Comparison of ENCODE assay signal across 1 cellular context in the genomic region with DNA sequence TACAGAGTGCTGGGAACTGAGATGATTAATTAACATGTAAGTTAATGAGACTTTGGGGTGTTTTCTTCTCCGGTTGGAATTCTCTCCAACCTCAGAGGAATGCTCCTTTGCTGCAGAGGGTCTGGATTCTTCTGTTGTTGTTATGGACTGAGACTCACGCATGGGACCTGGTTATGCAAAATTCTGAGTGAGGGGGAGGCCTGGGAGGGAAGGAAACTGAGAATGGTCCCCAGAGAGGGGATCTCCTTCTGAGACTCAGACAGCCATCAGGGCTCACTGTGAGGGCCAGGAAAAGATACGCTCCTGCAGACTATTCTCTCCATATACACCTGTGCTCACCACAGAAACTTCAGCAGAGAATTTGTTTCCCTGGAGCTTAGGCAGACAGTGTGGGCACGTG.
TF ChIP-seq lines count a peak whose summit lies in the region.

No MANE protein-coding gene starts in this region.

TF ChIP-seq in SK-N-SH treated with all-trans-retinoic acid at 6 μM for 48 hours, 23 proteins besides CTCF, POLR2A, EP300 and RAD21 (continued from another document):
- TF ChIP-seq ZFP3 (CRISPR knock-in tag; IDR thresholded peaks at IDR 0.05) (no peak), ZNF70 (CRISPR knock-in tag; IDR thresholded peaks at IDR 0.05) (no peak), SNAI2 (CRISPR knock-in tag; IDR thresholded peaks at IDR 0.05) (no peak), ZNF565 (CRISPR knock-in tag; conservative IDR thresholded peaks at IDR 0.05; ENCODE audit: low read depth) (no peak)
- TF ChIP-seq, protein P1, sequence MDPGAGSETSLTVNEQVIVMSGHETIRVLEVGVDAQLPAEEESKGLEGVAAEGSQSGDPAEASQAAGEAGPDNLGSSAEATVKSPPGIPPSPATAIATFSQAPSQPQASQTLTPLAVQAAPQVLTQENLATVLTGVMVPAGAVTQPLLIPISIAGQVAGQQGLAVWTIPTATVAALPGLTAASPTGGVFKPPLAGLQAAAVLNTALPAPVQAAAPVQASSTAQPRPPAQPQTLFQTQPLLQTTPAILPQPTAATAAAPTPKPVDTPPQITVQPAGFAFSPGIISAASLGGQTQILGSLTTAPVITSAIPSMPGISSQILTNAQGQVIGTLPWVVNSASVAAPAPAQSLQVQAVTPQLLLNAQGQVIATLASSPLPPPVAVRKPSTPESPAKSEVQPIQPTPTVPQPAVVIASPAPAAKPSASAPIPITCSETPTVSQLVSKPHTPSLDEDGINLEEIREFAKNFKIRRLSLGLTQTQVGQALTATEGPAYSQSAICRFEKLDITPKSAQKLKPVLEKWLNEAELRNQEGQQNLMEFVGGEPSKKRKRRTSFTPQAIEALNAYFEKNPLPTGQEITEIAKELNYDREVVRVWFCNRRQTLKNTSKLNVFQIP (CRISPR knock-in tag; IDR thresholded peaks at IDR 0.05; ENCODE audit: borderline replicate concordance, low read depth) = no peak
- TF ChIP-seq, protein P2, sequence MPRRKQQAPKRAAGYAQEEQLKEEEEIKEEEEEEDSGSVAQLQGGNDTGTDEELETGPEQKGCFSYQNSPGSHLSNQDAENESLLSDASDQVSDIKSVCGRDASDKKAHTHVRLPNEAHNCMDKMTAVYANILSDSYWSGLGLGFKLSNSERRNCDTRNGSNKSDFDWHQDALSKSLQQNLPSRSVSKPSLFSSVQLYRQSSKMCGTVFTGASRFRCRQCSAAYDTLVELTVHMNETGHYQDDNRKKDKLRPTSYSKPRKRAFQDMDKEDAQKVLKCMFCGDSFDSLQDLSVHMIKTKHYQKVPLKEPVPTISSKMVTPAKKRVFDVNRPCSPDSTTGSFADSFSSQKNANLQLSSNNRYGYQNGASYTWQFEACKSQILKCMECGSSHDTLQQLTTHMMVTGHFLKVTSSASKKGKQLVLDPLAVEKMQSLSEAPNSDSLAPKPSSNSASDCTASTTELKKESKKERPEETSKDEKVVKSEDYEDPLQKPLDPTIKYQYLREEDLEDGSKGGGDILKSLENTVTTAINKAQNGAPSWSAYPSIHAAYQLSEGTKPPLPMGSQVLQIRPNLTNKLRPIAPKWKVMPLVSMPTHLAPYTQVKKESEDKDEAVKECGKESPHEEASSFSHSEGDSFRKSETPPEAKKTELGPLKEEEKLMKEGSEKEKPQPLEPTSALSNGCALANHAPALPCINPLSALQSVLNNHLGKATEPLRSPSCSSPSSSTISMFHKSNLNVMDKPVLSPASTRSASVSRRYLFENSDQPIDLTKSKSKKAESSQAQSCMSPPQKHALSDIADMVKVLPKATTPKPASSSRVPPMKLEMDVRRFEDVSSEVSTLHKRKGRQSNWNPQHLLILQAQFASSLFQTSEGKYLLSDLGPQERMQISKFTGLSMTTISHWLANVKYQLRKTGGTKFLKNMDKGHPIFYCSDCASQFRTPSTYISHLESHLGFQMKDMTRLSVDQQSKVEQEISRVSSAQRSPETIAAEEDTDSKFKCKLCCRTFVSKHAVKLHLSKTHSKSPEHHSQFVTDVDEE (CRISPR knock-in tag; IDR thresholded peaks at IDR 0.05) = no peak
- TF ChIP-seq, protein P3, sequence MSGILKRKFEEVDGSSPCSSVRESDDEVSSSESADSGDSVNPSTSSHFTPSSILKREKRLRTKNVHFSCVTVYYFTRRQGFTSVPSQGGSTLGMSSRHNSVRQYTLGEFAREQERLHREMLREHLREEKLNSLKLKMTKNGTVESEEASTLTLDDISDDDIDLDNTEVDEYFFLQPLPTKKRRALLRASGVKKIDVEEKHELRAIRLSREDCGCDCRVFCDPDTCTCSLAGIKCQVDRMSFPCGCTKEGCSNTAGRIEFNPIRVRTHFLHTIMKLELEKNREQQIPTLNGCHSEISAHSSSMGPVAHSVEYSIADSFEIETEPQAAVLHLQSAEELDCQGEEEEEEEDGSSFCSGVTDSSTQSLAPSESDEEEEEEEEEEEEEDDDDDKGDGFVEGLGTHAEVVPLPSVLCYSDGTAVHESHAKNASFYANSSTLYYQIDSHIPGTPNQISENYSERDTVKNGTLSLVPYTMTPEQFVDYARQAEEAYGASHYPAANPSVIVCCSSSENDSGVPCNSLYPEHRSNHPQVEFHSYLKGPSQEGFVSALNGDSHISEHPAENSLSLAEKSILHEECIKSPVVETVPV (CRISPR knock-in tag; IDR thresholded peaks at IDR 0.05) = no peak
- TF ChIP-seq, protein P4, sequence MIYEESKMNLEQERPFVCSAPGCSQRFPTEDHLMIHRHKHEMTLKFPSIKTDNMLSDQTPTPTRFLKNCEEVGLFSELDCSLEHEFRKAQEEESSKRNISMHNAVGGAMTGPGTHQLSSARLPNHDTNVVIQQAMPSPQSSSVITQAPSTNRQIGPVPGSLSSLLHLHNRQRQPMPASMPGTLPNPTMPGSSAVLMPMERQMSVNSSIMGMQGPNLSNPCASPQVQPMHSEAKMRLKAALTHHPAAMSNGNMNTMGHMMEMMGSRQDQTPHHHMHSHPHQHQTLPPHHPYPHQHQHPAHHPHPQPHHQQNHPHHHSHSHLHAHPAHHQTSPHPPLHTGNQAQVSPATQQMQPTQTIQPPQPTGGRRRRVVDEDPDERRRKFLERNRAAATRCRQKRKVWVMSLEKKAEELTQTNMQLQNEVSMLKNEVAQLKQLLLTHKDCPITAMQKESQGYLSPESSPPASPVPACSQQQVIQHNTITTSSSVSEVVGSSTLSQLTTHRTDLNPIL (CRISPR knock-in tag; IDR thresholded peaks at IDR 0.05; ENCODE audit: low read depth) = no peak
TF ChIP-seq in SK-N-SH treated with all-trans-retinoic acid at 6 μM for 48 hours: peak in this region for 0.
